ENCODE assay signal across 32 cellular contexts in genomic region chr9:5482194-5482593, GRCh38.
"Had no signal": no experiment of that assay in that cellular context is flagged by ENCODE, and none has a peak within 500 bp of the region (broad histone marks: within the 10 kb centered on the region; RNA-seq: fewer than 3 reads in every experiment).

No MANE protein-coding gene starts in this region.

- H3K4me1 ChIP-seq: esophagus muscularis mucosa, foreskin keratinocyte, gastrocnemius medialis had no signal

- H3K36me3 ChIP-seq: brain microvascular endothelial cell, esophagus muscularis mucosa, gastrocnemius medialis, heart left ventricle, WERI-Rb-1 had no signal

- H3K4me3 ChIP-seq: coronary artery, esophagus muscularis mucosa, gastrocnemius medialis, heart left ventricle had no signal

- H3K27ac ChIP-seq: brain microvascular endothelial cell, coronary artery, esophagus muscularis mucosa, foreskin keratinocyte, gastrocnemius medialis, heart left ventricle, WERI-Rb-1 had no signal

- ATAC-seq: activated CD4-positive, alpha-beta T cell treated with anti-CD3 and anti-CD28 coated beads for 36 hours; activated T-helper 17 cell treated with anti-CD3 and anti-CD28 coated beads, Interleukin-2, amount 50 U/mL, for 72 hours; effector memory CD8-positive, alpha-beta T cell; foreskin keratinocyte; gastrocnemius medialis; heart left ventricle; T-helper 17 cell had no signal

- H3K9me3 ChIP-seq: esophagus muscularis mucosa, gastrocnemius medialis, heart left ventricle had no signal

- DNase-seq: activated CD4-positive, alpha-beta memory T cell treated with anti-CD3 and anti-CD28 coated beads, Interleukin-2, amount 10 ng/mL, durations not matched to agents 7 days and 5 days; activated CD4-positive, alpha-beta T cell treated with anti-CD3 and anti-CD28 coated beads for 36 hours; activated CD4-positive, alpha-beta T cell treated with anti-CD3 and anti-CD28 coated beads, Interleukin-2, amount 10 ng/mL, durations not matched to agents 7 days and 5 days; activated CD4-positive, alpha-beta T cell treated with anti-CD3 and anti-CD28 coated beads, Interleukin-2, amount 50 U/mL, for 4 hours; activated CD4-positive, CD25-positive, alpha-beta regulatory T cell; activated CD4-positive, CD25-positive, alpha-beta regulatory T cell treated with anti-CD3 and anti-CD28 coated beads, Interleukin-2, amount 50 U/mL, for 72 hours; activated CD8-positive, alpha-beta memory T cell treated with anti-CD3 and anti-CD28 coated beads, Interleukin-2, amount 50 U/mL, for 48 hours; activated effector memory CD4-positive, alpha-beta T cell treated with Interleukin-2 at 50 U/mL for 16 hours; activated gamma-delta T cell treated with Interleukin-2 at 50 U/mL for 16 hours; activated naive CD4-positive, alpha-beta T cell treated with anti-CD3 and anti-CD28 coated beads, Interleukin-2, amount 50 U/mL, for 16 hours; activated naive CD4-positive, alpha-beta T cell treated with Interleukin-2 at 50 U/mL for 16 hours; activated T-cell treated with anti-CD3 and anti-CD28 coated beads for 4 hours; activated T-cell treated with anti-CD3 and anti-CD28 coated beads, Interleukin-2, amount 50 U/mL, for 24 hours; amniotic stem cell; anterior cingulate cortex; brain microvascular endothelial cell; dermis blood vessel endothelial cell; effector CD4-positive, alpha-beta T cell; effector memory CD8-positive, alpha-beta T cell; erythroblast; foreskin keratinocyte; gastrocnemius medialis; glutamatergic neuron; heart left ventricle; T-helper 17 cell; T1000; WERI-Rb-1 had no signal

- FAIRE-seq: astrocyte, bronchial epithelial cell had no signal

- H3K27me3 ChIP-seq: brain microvascular endothelial cell, esophagus muscularis mucosa, foreskin keratinocyte, gastrocnemius medialis, heart left ventricle had no signal
